ENCODE assay signal across 8 cellular contexts in genomic region chr1:30779294-30780071, GRCh38. TPM values are rescaled to one million over a fixed set of nuclear protein-coding genes. Genes with fewer than 3 reads are reported as not detected.
DNase-seq lines count a peak whose midpoint lies in the region; ATAC-seq and TF ChIP-seq lines count a peak whose summit lies in the region.

No MANE protein-coding gene starts in this region.

- ATAC-seq in HG02970 (IDR thresholded peaks at IDR 0.05; ENCODE audit: low FRiP score, unreplicated experiment) = peak; percentile 49
- ATAC-seq in GM21390 (IDR thresholded peaks at IDR 0.05; ENCODE audit: unreplicated experiment) = no peak

- TF ChIP-seq CTCF in GM10266 (IDR thresholded peaks at IDR 0.05; ENCODE audit: control insufficient read depth, insufficient read depth, low read depth, missing control alignments) = peak; percentile 99

- DNase-seq in GM10266 (ENCODE audit: extremely low spot score) = peak; percentile 85
- peak; percentile 58 for DNase-seq in NCI-H748 (lab: John Stamatoyannopoulos, UW; ENCODE audit: unreplicated experiment)
- DNase-seq in activated CD4-positive, alpha-beta T cell treated with anti-CD3 and anti-CD28 coated beads, Interleukin-2, amount 50 U/mL, for 48 hours = peak; percentile 97
- peak; percentile 84 for DNase-seq in dermis blood vessel endothelial cell
- DNase-seq in medulla oblongata (ENCODE audit: extremely low spot score) = peak; percentile 93
- peak; percentile 75 to 85 for DNase-seq in stimulated activated CD8-positive, alpha-beta memory T cell treated with anti-CD3 and anti-CD28 coated beads, Interleukin-15, amount 100 ng/mL, for 4 hours (ENCODE audit: low read depth in 2 of 2)

RNA-seq across cellular contexts. Expression of gene LAPTM5, which starts 21.9 kb away (rescaled TPM):
- total RNA-seq in dermis blood vessel endothelial cell = 23.1 and 39.9 TPM in 2 replicates

RNA-seq across cellular contexts. Expression of gene MATN1, which starts 56.1 kb away (rescaled TPM):
- 0.17 TPM in 1 of 2 replicates, not detected in the other for total RNA-seq in dermis blood vessel endothelial cell
